1 cellular context compared by ENCODE assay signal in the genomic region with DNA sequence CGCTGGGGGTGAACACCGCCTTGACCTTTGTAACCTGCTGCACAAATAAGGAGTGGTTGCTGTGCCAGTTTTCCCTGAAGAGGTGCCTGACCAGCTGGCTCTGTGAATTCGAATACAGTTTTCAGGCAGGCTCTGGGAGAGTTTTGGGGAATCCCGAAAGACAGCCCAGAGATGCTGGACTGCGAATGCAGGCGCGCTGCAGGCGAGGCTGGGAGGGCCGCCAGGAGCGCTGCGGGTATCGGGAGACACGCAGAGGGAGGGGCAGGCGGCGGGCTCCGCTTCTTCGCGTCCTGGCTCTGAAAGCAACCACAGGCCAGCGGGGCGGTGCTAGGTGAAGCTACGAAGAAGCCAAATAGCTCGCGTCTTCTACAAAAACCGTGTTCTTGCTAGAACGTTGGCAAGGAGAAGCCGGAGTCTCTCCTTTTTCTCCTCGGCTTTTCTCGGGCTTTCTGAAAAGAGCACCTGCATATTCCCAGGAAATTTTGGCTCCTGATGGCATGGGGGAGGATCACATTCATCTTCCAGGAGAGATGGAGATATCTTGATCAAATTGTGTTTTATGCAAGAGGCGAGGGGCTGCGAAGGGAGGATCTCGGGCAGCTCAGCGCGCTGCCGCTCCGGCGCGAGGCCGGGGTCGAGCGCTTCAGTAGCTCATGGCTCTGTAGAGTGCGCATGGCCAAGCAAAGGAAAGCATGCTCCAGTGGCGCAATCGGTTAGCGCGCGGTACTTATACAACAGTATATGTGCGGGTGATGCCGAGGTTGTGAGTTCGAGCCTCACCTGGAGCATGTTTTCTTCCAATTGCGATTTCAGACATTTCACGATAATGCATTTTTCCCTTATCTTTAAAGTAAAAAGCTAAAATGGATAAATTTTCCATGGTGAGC.
TF ChIP-seq lines count a peak whose summit lies in the region.

No MANE protein-coding gene starts in this region.

TF ChIP-seq in WTC11, 78 proteins besides CTCF, POLR2A, EP300 and RAD21 (continued from another document):
- TF ChIP-seq GABPB1 (CRISPR knock-in tag; IDR thresholded peaks at IDR 0.05) (peak; percentile 59; the same call in 1 of the 2 replicates), MYBL2 (CRISPR knock-in tag; IDR thresholded peaks at IDR 0.05) (peak; percentile 59; the same call in 1 of the 2 replicates), ETV6 (CRISPR knock-in tag; IDR thresholded peaks at IDR 0.05) (peak; percentile 82; the same call in 1 of the 2 replicates), JUN (CRISPR knock-in tag; IDR thresholded peaks at IDR 0.05) (no peak), SMAD3 (CRISPR knock-in tag; IDR thresholded peaks at IDR 0.05; ENCODE audit: borderline replicate concordance) (peak; percentile 23; the same call in 1 of the 2 replicates), ZNF263 (CRISPR knock-in tag; IDR thresholded peaks at IDR 0.05; ENCODE audit: low read depth) (no peak), FOXP1 (CRISPR knock-in tag; IDR thresholded peaks at IDR 0.05; ENCODE audit: borderline replicate concordance) (peak; percentile 55; the same call in 1 of the 2 replicates), NFATC4 (CRISPR knock-in tag; IDR thresholded peaks at IDR 0.05) (no peak), ZNF423 (CRISPR knock-in tag; IDR thresholded peaks at IDR 0.05) (no peak), ZNF416 (CRISPR knock-in tag; IDR thresholded peaks at IDR 0.05) (no peak), ZNF671 (CRISPR knock-in tag; IDR thresholded peaks at IDR 0.05) (no peak)
- TF ChIP-seq, protein P1, sequence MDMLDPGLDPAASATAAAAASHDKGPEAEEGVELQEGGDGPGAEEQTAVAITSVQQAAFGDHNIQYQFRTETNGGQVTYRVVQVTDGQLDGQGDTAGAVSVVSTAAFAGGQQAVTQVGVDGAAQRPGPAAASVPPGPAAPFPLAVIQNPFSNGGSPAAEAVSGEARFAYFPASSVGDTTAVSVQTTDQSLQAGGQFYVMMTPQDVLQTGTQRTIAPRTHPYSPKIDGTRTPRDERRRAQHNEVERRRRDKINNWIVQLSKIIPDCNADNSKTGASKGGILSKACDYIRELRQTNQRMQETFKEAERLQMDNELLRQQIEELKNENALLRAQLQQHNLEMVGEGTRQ (CRISPR knock-in tag; IDR thresholded peaks at IDR 0.05), result no peak
- TF ChIP-seq, protein P2, sequence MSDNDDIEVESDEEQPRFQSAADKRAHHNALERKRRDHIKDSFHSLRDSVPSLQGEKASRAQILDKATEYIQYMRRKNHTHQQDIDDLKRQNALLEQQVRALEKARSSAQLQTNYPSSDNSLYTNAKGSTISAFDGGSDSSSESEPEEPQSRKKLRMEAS (CRISPR knock-in tag; IDR thresholded peaks at IDR 0.05), result peak; percentile 79
- TF ChIP-seq, protein P3, sequence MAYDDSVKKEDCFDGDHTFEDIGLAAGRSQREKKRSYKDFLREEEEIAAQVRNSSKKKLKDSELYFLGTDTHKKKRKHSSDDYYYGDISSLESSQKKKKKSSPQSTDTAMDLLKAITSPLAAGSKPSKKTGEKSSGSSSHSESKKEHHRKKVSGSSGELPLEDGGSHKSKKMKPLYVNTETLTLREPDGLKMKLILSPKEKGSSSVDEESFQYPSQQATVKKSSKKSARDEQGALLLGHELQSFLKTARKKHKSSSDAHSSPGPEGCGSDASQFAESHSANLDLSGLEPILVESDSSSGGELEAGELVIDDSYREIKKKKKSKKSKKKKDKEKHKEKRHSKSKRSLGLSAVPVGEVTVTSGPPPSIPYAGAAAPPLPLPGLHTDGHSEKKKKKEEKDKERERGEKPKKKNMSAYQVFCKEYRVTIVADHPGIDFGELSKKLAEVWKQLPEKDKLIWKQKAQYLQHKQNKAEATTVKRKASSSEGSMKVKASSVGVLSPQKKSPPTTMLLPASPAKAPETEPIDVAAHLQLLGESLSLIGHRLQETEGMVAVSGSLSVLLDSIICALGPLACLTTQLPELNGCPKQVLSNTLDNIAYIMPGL (CRISPR knock-in tag; IDR thresholded peaks at IDR 0.05), result peak; percentile 99
- TF ChIP-seq, protein P4, sequence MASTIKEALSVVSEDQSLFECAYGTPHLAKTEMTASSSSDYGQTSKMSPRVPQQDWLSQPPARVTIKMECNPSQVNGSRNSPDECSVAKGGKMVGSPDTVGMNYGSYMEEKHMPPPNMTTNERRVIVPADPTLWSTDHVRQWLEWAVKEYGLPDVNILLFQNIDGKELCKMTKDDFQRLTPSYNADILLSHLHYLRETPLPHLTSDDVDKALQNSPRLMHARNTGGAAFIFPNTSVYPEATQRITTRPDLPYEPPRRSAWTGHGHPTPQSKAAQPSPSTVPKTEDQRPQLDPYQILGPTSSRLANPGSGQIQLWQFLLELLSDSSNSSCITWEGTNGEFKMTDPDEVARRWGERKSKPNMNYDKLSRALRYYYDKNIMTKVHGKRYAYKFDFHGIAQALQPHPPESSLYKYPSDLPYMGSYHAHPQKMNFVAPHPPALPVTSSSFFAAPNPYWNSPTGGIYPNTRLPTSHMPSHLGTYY (CRISPR knock-in tag; IDR thresholded peaks at IDR 0.05), result 0 out of 2 replicates have a peak, but pooled peaks have one; percentile 24
- TF ChIP-seq, protein P5, sequence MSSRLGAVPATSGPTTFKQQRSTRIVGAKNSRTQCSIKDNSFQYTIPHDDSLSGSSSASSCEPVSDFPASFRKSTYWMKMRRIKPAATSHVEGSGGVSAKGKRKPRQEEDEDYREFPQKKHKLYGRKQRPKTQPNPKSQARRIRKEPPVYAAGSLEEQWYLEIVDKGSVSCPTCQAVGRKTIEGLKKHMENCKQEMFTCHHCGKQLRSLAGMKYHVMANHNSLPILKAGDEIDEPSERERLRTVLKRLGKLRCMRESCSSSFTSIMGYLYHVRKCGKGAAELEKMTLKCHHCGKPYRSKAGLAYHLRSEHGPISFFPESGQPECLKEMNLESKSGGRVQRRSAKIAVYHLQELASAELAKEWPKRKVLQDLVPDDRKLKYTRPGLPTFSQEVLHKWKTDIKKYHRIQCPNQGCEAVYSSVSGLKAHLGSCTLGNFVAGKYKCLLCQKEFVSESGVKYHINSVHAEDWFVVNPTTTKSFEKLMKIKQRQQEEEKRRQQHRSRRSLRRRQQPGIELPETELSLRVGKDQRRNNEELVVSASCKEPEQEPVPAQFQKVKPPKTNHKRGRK (CRISPR knock-in tag; IDR thresholded peaks at IDR 0.05; ENCODE audit: borderline replicate concordance), result no peak
- TF ChIP-seq, protein P6, sequence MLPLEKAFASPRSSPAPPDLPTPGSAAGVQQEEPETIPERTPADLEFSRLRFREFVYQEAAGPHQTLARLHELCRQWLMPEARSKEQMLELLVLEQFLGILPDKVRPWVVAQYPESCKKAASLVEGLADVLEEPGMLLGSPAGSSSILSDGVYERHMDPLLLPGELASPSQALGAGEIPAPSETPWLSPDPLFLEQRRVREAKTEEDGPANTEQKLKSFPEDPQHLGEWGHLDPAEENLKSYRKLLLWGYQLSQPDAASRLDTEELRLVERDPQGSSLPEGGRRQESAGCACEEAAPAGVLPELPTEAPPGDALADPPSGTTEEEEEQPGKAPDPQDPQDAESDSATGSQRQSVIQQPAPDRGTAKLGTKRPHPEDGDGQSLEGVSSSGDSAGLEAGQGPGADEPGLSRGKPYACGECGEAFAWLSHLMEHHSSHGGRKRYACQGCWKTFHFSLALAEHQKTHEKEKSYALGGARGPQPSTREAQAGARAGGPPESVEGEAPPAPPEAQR (CRISPR knock-in tag; IDR thresholded peaks at IDR 0.05), result no peak
- TF ChIP-seq, protein P7, sequence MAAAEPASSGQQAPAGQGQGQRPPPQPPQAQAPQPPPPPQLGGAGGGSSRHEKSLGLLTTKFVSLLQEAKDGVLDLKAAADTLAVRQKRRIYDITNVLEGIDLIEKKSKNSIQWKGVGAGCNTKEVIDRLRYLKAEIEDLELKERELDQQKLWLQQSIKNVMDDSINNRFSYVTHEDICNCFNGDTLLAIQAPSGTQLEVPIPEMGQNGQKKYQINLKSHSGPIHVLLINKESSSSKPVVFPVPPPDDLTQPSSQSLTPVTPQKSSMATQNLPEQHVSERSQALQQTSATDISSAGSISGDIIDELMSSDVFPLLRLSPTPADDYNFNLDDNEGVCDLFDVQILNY (CRISPR knock-in tag; IDR thresholded peaks at IDR 0.05), result no peak
